ENCODE assay signal across 21 cellular contexts in genomic region chr4:156929706-156930105, GRCh38. TPM values are rescaled to one million over a fixed set of nuclear protein-coding genes. Genes with fewer than 3 reads are reported as not detected.
DNase-seq lines count a peak whose midpoint lies in the region; ATAC-seq and TF ChIP-seq lines count a peak whose summit lies in the region.
"Had no signal": no experiment of that assay in that cellular context is flagged by ENCODE, and none has a peak within 500 bp of the region (broad histone marks: within the 10 kb centered on the region; RNA-seq: fewer than 3 reads in every experiment).

No MANE protein-coding gene starts in this region.

- H3K79me1 ChIP-seq in IMR-90 (ENCODE audit: low read depth in 1 of 2, low read length in 2 of 2) = peaks cover 20 to 49% of the 10 kb centered on the region in 2 experiments

- H2AK9ac ChIP-seq in IMR-90 (replicated peaks; ENCODE audit: low read depth, low read length, poor library complexity) = no peak overlapping the region

- H4K91ac ChIP-seq in IMR-90 (ENCODE audit: insufficient read depth, low read depth, low read length) = no peak overlapping the region

- no peak overlapping the region for H2BK15ac ChIP-seq in IMR-90 (ENCODE audit: low read depth, low read length)

- peak overlapping the region; percentile 36 for H3K27ac Mint-ChIP-seq in mesothelial cell of epicardium
- H3K27ac Mint-ChIP-seq: CD4-positive, alpha-beta T cell had no signal

- no peak for DNase-seq in IMR-90
- DNase-seq in epithelial cell of prostate (ENCODE audit: low read depth, low spot score) = peak; percentile 20
- DNase-seq in mesothelial cell of epicardium (ENCODE audit: low spot score in 2 of 2, unreplicated experiment in 2 of 2) = no peak
- DNase-seq in DMS153 (lab: John Stamatoyannopoulos, UW) = no peak
- DNase-seq in NCI-H1092 (lab: John Stamatoyannopoulos, UW) = no peak
- DNase-seq: AML-193; CD4-positive, alpha-beta T cell; Karpas-422; NCI-H1105; NCI-H1436 treated with DMSO at 0.1 percent for 48 hours; NCI-H187 treated with DMSO at 0.1 percent for 48 hours; NCI-H446 treated with DMSO at 0.1 percent for 48 hours; NCI-H526; NCI-H82; SIG-M5; SK-N-SH; SW 1271 had no signal

- no peak for TF ChIP-seq POLR2A in IMR-90 (IDR thresholded peaks at IDR 0.05; ENCODE audit: low read depth, low read length)

- no peak overlapping the region for H2BK120ac ChIP-seq in IMR-90 (ENCODE audit: low read depth, low read length)

- H3K18ac ChIP-seq in IMR-90 (ENCODE audit: low read depth, low read length) = 0 out of 2 replicates have a peak overlapping the region, but pooled peaks have one; percentile 12

- POLR2A ChIA-PET in IMR-90 (lab: Charles Lee; ENCODE audit: unreplicated experiment) = no interaction called here

- H3K14ac ChIP-seq in IMR-90 (replicated peaks; ENCODE audit: low read depth, low read length) = no peak overlapping the region

- no peak overlapping the region for H3K4me3 ChIP-seq in IMR-90 (ENCODE audit: insufficient read depth, low read depth, low read length)
- H3K4me3 ChIP-seq: BLaER1 treated with 17β-estradiol and CSF1 and Interleukin-3, amounts not matched to agents 10 nM and 100 nM had no signal

- H3K4me1 Mint-ChIP-seq in mesothelial cell of epicardium = peaks cover 37% of the 10 kb centered on the region

- no peak overlapping the region for H3K9ac ChIP-seq in IMR-90 (ENCODE audit: low read depth, low read length)
- H3K9ac ChIP-seq: BLaER1 treated with 17β-estradiol and CSF1 and Interleukin-3, amounts not matched to agents 10 nM and 100 nM; SK-N-SH had no signal

- H3K27me3 Mint-ChIP-seq in mesothelial cell of epicardium (ENCODE audit: low read depth) = no peaks in the 10 kb centered on the region
- H3K27me3 Mint-ChIP-seq: CD4-positive, alpha-beta T cell had no signal

- H3K56ac ChIP-seq in IMR-90 (ENCODE audit: extremely low read depth, insufficient read depth, low read length) = no peak overlapping the region

- no peak overlapping the region for H2BK20ac ChIP-seq in IMR-90 (ENCODE audit: low read depth, low read length)

- peaks cover 3% of the 10 kb centered on the region; the same call in 1 of the 2 replicates for H3K9me1 ChIP-seq in IMR-90 (ENCODE audit: insufficient read depth, low read length)

- H3K9me3 Mint-ChIP-seq in mesothelial cell of epicardium = peaks cover 18% of the 10 kb centered on the region

- TF ChIP-seq RAD21 in IMR-90 (IDR thresholded peaks at IDR 0.05; ENCODE audit: low read length) = no peak

- in situ Hi-C loops in IMR-90 (cut with MboI; ENCODE audit: low sequenced_read_pairs) = no loop called here

- intact Hi-C loops in IMR-90 (cut with micrococcal nuclease) = no loop called here

- BruUV-seq in IMR-90 (replicated peaks; lab: Mats Ljungman, UMichigan) = no TSS peak

- no peak for TF ChIP-seq CTCF in IMR-90 (conservative IDR thresholded peaks at IDR 0.05; ENCODE audit: low read depth, low read length)
- TF ChIP-seq CTCF in VCaP (conservative IDR thresholded peaks at IDR 0.05) = no peak
- no peak for TF ChIP-seq CTCF in mesothelial cell of epicardium (IDR thresholded peaks at IDR 0.05; ENCODE audit: unreplicated experiment)

- peaks cover 34% of the 10 kb centered on the region for H3K36me3 Mint-ChIP-seq in mesothelial cell of epicardium

- H3K27ac ChIP-seq in IMR-90 (ENCODE audit: insufficient read depth, low read length) = no peak overlapping the region
- peak overlapping the region; percentile 72 for H3K27ac ChIP-seq in VCaP
- H3K27ac ChIP-seq in epithelial cell of prostate = peak overlapping the region; percentile 96
- H3K27ac ChIP-seq: BLaER1 treated with 17β-estradiol and CSF1 and Interleukin-3, amounts not matched to agents 10 nM and 100 nM; HL-60 had no signal

- H3K23ac ChIP-seq in IMR-90 (ENCODE audit: low read depth, low read length) = no peak overlapping the region

- H3K4me2 ChIP-seq in IMR-90 (ENCODE audit: low read depth, low read length) = no peak overlapping the region
- H3K4me2 ChIP-seq: BLaER1 treated with 17β-estradiol and CSF1 and Interleukin-3, amounts not matched to agents 10 nM and 100 nM; SK-N-SH had no signal

- H3K4ac ChIP-seq in IMR-90 (ENCODE audit: low read depth, low read length) = peak overlapping the region; percentile 10; the same call in 1 of the 2 replicates

- H3K9me3 ChIP-seq in IMR-90 (ENCODE audit: control insufficient read depth, insufficient read depth, low read length) = peaks cover 4% of the 10 kb centered on the region
- H3K9me3 ChIP-seq: SK-N-SH had no signal

- no peak overlapping the region for H2BK5ac ChIP-seq in IMR-90 (ENCODE audit: low read depth, low read length, poor library complexity, severe bottlenecking)

- no peaks in the 10 kb centered on the region for H3K27me3 ChIP-seq in IMR-90 (ENCODE audit: control insufficient read depth, insufficient read depth, low read length)
- H3K27me3 ChIP-seq: BLaER1 treated with 17β-estradiol and CSF1 and Interleukin-3, amounts not matched to agents 10 nM and 100 nM had no signal

- CTCF ChIA-PET in IMR-90 (lab: Yijun Ruan, JAX) = no interaction called here

- H4K5ac ChIP-seq in IMR-90 (ENCODE audit: low read depth, low read length) = no peak overlapping the region; the same call in 1 of the 2 replicates

- ATAC-seq in IMR-90 (ENCODE audit: low read depth) = no peak
- no peak for ATAC-seq in GM19324 (IDR thresholded peaks at IDR 0.05; ENCODE audit: low FRiP score, unreplicated experiment)

- no peak overlapping the region for H3K4me3 Mint-ChIP-seq in mesothelial cell of epicardium
- H3K4me3 Mint-ChIP-seq: CD4-positive, alpha-beta T cell had no signal

- peaks cover 10% of the 10 kb centered on the region for H3K4me1 ChIP-seq in IMR-90 (ENCODE audit: control insufficient read depth, insufficient read depth, low read length)
- H3K4me1 ChIP-seq: BLaER1 treated with 17β-estradiol and CSF1 and Interleukin-3, amounts not matched to agents 10 nM and 100 nM had no signal

- H3K36me3 ChIP-seq in IMR-90 (ENCODE audit: control insufficient read depth, insufficient read depth, low read length) = no peaks in the 10 kb centered on the region
- H3K36me3 ChIP-seq: BLaER1 treated with 17β-estradiol and CSF1 and Interleukin-3, amounts not matched to agents 10 nM and 100 nM had no signal

- H2AK5ac ChIP-seq in IMR-90 (ENCODE audit: low read depth, low read length) = no peak overlapping the region; the same call in 1 of the 2 replicates

- H4K20me1 ChIP-seq in IMR-90 (ENCODE audit: insufficient read depth, low read length) = peaks cover 9% of the 10 kb centered on the region; the same call in 1 of the 2 replicates
- H4K20me1 ChIP-seq: BLaER1 treated with 17β-estradiol and CSF1 and Interleukin-3, amounts not matched to agents 10 nM and 100 nM had no signal

- no peak overlapping the region for H2AFZ ChIP-seq in IMR-90 (replicated peaks; ENCODE audit: low read length, poor library complexity)

- H4K8ac ChIP-seq in IMR-90 (ENCODE audit: low read depth in 2 of 2, low read length in 2 of 2) = no peak overlapping the region; a peak in 1 of 4 replicates

- dilution Hi-C loops in IMR-90 (cut with HindIII; ENCODE audit: low sequenced_read_pairs, unreplicated experiment) = no loop called here

TF ChIP-seq in IMR-90, 13 proteins besides CTCF, POLR2A, EP300 and RAD21:
- no peak for TF ChIP-seq RFX5 (IDR thresholded peaks at IDR 0.05; ENCODE audit: low read depth, low read length)
- TF ChIP-seq ELK1 (IDR thresholded peaks at IDR 0.05; ENCODE audit: borderline replicate concordance, low read depth, low read length) = no peak
- TF ChIP-seq MAZ (IDR thresholded peaks at IDR 0.05; ENCODE audit: borderline replicate concordance, low read depth, low read length) = no peak
- no peak for TF ChIP-seq CEBPB (IDR thresholded peaks at IDR 0.05; ENCODE audit: low read depth, low read length)
- TF ChIP-seq USF2 (IDR thresholded peaks at IDR 0.05; ENCODE audit: low read depth, low read length) = no peak
- no peak for TF ChIP-seq MXI1 (IDR thresholded peaks at IDR 0.05; ENCODE audit: borderline replicate concordance, low read depth, low read length)

RNA-seq across cellular contexts. Expression of gene PDGFC, which starts 41.9 kb away (rescaled TPM):
- total RNA-seq in IMR-90 (2012; rRNA removed) = 90.7 and 105 TPM in 2 replicates
- 15.6 and 19.8 TPM in 2 replicates for polyA plus RNA-seq in IMR-90 (2012; rRNA removed)
- polyA plus RNA-seq in IMR-90 (2012; cell fraction: cytosol; rRNA removed) = 4.4 and 11.0 TPM in 2 replicates
- polyA plus RNA-seq in IMR-90 (2012; cell fraction: nucleus; rRNA removed; ENCODE audit: low replicate concordance) = 13.5 and 32.1 TPM in 2 replicates
- 80.5 to 86.0 TPM (median 83.5 TPM) in 3 replicates for total RNA-seq in mesothelial cell of epicardium
- total RNA-seq: CD4-positive, alpha-beta T cell had no signal
